In genomic region chr4:1348014-1348513, GRCh38 we compare ENCODE assay signal across 9 cellular contexts. TPM values are rescaled to one million over a fixed set of nuclear protein-coding genes. Genes with fewer than 3 reads are reported as not detected.
DNase-seq lines count a peak whose midpoint lies in the region; ATAC-seq, FAIRE-seq and TF ChIP-seq lines count a peak whose summit lies in the region.
"Had no signal": no experiment of that assay in that cellular context is flagged by ENCODE, and none has a peak within 500 bp of the region (broad histone marks: within the 10 kb centered on the region; RNA-seq: fewer than 3 reads in every experiment).

No MANE protein-coding gene starts in this region.

- H3K4me3 ChIP-seq in Panc1 (ENCODE audit: low read depth in 2 of 2, low read length in 2 of 2) (peak overlapping the region; percentile 73 to 81), endothelial cell of umbilical vein (replicated peaks in 1 of 3; ENCODE audit: insufficient read depth in 1 of 3, low read depth in 1 of 3, low read length in 3 of 3) (peak overlapping the region; percentile 8 to 76 (median 60)), neutrophil (ENCODE audit: low read depth in 1 of 2, low read length in 1 of 2) (peak overlapping the region; percentile 86 to 91)

- peak overlapping the region; percentile 91 for H3K4me3 Mint-ChIP-seq in CD4-positive, alpha-beta T cell

- no peaks in the 10 kb centered on the region for H3K9me3 ChIP-seq in CD4-positive, alpha-beta T cell (ENCODE audit: control insufficient read depth, low read length)
- H3K9me3 ChIP-seq in Panc1 (ENCODE audit: control insufficient read depth, insufficient read depth, low read depth, low read length), result no peaks in the 10 kb centered on the region
- no peaks in the 10 kb centered on the region for H3K9me3 ChIP-seq in endothelial cell of umbilical vein (replicated peaks; ENCODE audit: control insufficient read depth, insufficient read depth, low read length)
- no peaks in the 10 kb centered on the region for H3K9me3 ChIP-seq in neutrophil

- H3K27me3 ChIP-seq in CD4-positive, alpha-beta T cell (ENCODE audit: control insufficient read depth, insufficient read depth, low read length), result no peaks in the 10 kb centered on the region
- no peaks in the 10 kb centered on the region for H3K27me3 ChIP-seq in Panc1 (ENCODE audit: control insufficient read depth, insufficient read depth, low read length)
- no peaks in the 10 kb centered on the region for H3K27me3 ChIP-seq in endothelial cell of umbilical vein (ENCODE audit: control insufficient read depth in 2 of 2, insufficient read depth in 2 of 2, low read length in 2 of 2)
- H3K27me3 ChIP-seq in neutrophil, result no peaks in the 10 kb centered on the region

- H3K36me3 ChIP-seq in Panc1 (ENCODE audit: control insufficient read depth, insufficient read depth, low read length) (no peaks in the 10 kb centered on the region), endothelial cell of umbilical vein (ENCODE audit: control insufficient read depth in 2 of 2, extremely low read depth in 1 of 2, insufficient read depth in 2 of 2, low read length in 2 of 2) (no peaks in the 10 kb centered on the region), neutrophil (peaks cover 27% of the 10 kb centered on the region)

- intact Hi-C loops in CD4-positive, alpha-beta T cell (cut with DNase I, micrococcal nuclease), result loop anchor here (5.0 kb wide), 6 partner anchors 41 to 566 kb away; partner anchors contain the start of genes FGFRL1 (in 2 of the 2), GAK (in 1 of the 2), SLBP (in 1 of the 2) and TMEM175 (in 1 of the 2)
- intact Hi-C loops in Panc1 (cut with micrococcal nuclease; ENCODE audit: unreplicated experiment) (no loop called here), endothelial cell of umbilical vein (cut with micrococcal nuclease) (no loop called here)

- H3K27me3 Mint-ChIP-seq in CD4-positive, alpha-beta T cell, result no peaks in the 10 kb centered on the region

- dilution Hi-C loops in endothelial cell of umbilical vein (cut with MboI; ENCODE audit: extremely low pct_ligation_motif_present, low sequenced_read_pairs), result no loop called here

- TSS peak; percentile 84 for BruUV-seq in Panc1 (replicated peaks; lab: Mats Ljungman, UMichigan)
- BruUV-seq in endothelial cell of umbilical vein (replicated peaks; lab: Mats Ljungman, UMichigan), result no TSS peak

- CTCF ChIA-PET in CD4-positive, alpha-beta T cell (lab: Charles Lee), result interaction anchor here (1.2 to 2.0 kb wide), 4 partner anchors 8 to 180 kb away, joined by 3 to 9 read pairs (median 6); no protein-coding TSS in a partner anchor
- CTCF ChIA-PET in Panc1 (lab: Charles Lee), result no interaction called here
- CTCF ChIA-PET in endothelial cell of umbilical vein (lab: Charles Lee), result interaction anchor here (2.7 to 3.0 kb wide), 2 partner anchors 8 to 58 kb away, joined by 10 to 20 read pairs; no protein-coding TSS in a partner anchor

- H4K20me1 ChIP-seq in endothelial cell of umbilical vein (replicated peaks; ENCODE audit: control insufficient read depth, extremely low read depth, insufficient read depth, low read length), result no peaks in the 10 kb centered on the region

- no peak for TF ChIP-seq CTCF in CD4-positive, alpha-beta T cell (IDR thresholded peaks at IDR 0.05)
- no peak for TF ChIP-seq CTCF in Panc1 (IDR thresholded peaks at IDR 0.05)
- TF ChIP-seq CTCF in endothelial cell of umbilical vein (IDR thresholded peaks at IDR 0.05; ENCODE audit: extremely low read depth in 1 of 2, insufficient read depth in 1 of 2, low read depth in 1 of 2, low read length in 2 of 2), result no peak
- TF ChIP-seq CTCF in neutrophil (IDR thresholded peaks at IDR 0.05), result no peak

- no peaks in the 10 kb centered on the region for H3K79me2 ChIP-seq in endothelial cell of umbilical vein (ENCODE audit: control insufficient read depth, insufficient read depth, low read length)

- H3K9ac ChIP-seq in endothelial cell of umbilical vein (replicated peaks; ENCODE audit: extremely low read depth, insufficient read depth, low read length), result peak overlapping the region; percentile 82

- H3K27ac Mint-ChIP-seq in CD4-positive, alpha-beta T cell, result peak overlapping the region; percentile 96

- H2AFZ ChIP-seq in endothelial cell of umbilical vein (ENCODE audit: low read depth, low read length), result peak overlapping the region; percentile 58

- H3K27ac ChIP-seq in CD4-positive, alpha-beta T cell (ENCODE audit: low read depth, low read length), result peak overlapping the region; percentile 84
- H3K27ac ChIP-seq in Panc1 (ENCODE audit: low read length) (peak overlapping the region; percentile 97), endothelial cell of umbilical vein (ENCODE audit: insufficient read depth, low read depth, low read length) (peak overlapping the region; percentile 82), neutrophil (peak overlapping the region; percentile 100)

- no peaks in the 10 kb centered on the region for H3K9me3 Mint-ChIP-seq in CD4-positive, alpha-beta T cell

- FAIRE-seq in endothelial cell of umbilical vein (lab: Jason Lieb, UNC), result no peak

- POLR2A ChIA-PET in CD4-positive, alpha-beta T cell (lab: Charles Lee), result interaction anchor here (0.7 to 4.0 kb wide), 12 partner anchors 9 to 372 kb away, joined by 3 to 178 read pairs (median 8); partner anchors contain the start of genes CTBP1, FGFRL1, MAEA and TACC3
- POLR2A ChIA-PET in Panc1 (lab: Charles Lee) (no interaction called here), endothelial cell of umbilical vein (lab: Charles Lee) (no interaction called here)

- in situ Hi-C loops in Panc1 (cut with HindIII; ENCODE audit: low pct_unique_long_range_greater_than_20kb, low sequenced_read_pairs), result no loop called here

- H3K9me1 ChIP-seq in endothelial cell of umbilical vein (replicated peaks; ENCODE audit: control insufficient read depth, extremely low read depth, insufficient read depth, low read length), result no peaks in the 10 kb centered on the region

- no peak for ATAC-seq in CD4-positive, alpha-beta T cell (ENCODE audit: poor library complexity)
- no peak for ATAC-seq in Panc1
- no peak for ATAC-seq in GM19351 (IDR thresholded peaks at IDR 0.05; ENCODE audit: unreplicated experiment)
- no peak for ATAC-seq in GM18870 (IDR thresholded peaks at IDR 0.05; ENCODE audit: unreplicated experiment)

- H3K4me1 Mint-ChIP-seq in CD4-positive, alpha-beta T cell (ENCODE audit: low read depth), result peaks cover 57% of the 10 kb centered on the region

- H3K4me1 ChIP-seq in Panc1 (ENCODE audit: control insufficient read depth, insufficient read depth, low read length) (peaks cover 12% of the 10 kb centered on the region), endothelial cell of umbilical vein (ENCODE audit: control insufficient read depth, extremely low read depth, insufficient read depth, low read length) (peaks cover 16% of the 10 kb centered on the region), neutrophil (ENCODE audit: control insufficient read depth in 1 of 2, insufficient read depth in 1 of 2, low read depth in 1 of 2, low read length in 1 of 2) (peaks cover 28 to 42% of the 10 kb centered on the region in 2 experiments)

- H3K36me3 Mint-ChIP-seq in CD4-positive, alpha-beta T cell (ENCODE audit: low read depth), result peaks cover 33% of the 10 kb centered on the region

- H3K4me2 ChIP-seq in endothelial cell of umbilical vein (ENCODE audit: insufficient read depth, low read length), result peak overlapping the region; percentile 93

- no peak for TF ChIP-seq POLR2A in endothelial cell of umbilical vein (IDR thresholded peaks at IDR 0.05; ENCODE audit: low read depth, low read length)

- no peak for DNase-seq in CD4-positive, alpha-beta T cell
- no peak for DNase-seq in Panc1 (ENCODE audit: low read depth, low spot score)
- no peak for DNase-seq in endothelial cell of umbilical vein (ENCODE audit: low read depth, low spot score)
- no peak for DNase-seq in SHP77 (lab: John Stamatoyannopoulos, UW)
- DNase-seq in activated CD4-positive, CD25-positive, alpha-beta regulatory T cell (lab: John Stamatoyannopoulos, UW), result no peak

TF ChIP-seq in endothelial cell of umbilical vein, 7 proteins besides CTCF, POLR2A, EP300 and RAD21 (continues in another document):
- no peak for TF ChIP-seq MAX (IDR thresholded peaks at IDR 0.05; ENCODE audit: insufficient read depth, insufficient read length)

RNA-seq across cellular contexts. Expression of gene UVSSA, which starts 1.1 kb away (rescaled TPM):
- total RNA-seq in CD4-positive, alpha-beta T cell, result 10 to 100 TPM; 31.1 to 33.1 TPM
- total RNA-seq in Panc1 (2021; ENCODE audit: unreplicated experiment) (23.4 TPM), endothelial cell of umbilical vein (14.9 and 16.4 TPM in 2 replicates)
- polyA plus RNA-seq in Panc1 (2012; ENCODE audit: insufficient read length), result 19.6 TPM
- polyA plus RNA-seq in endothelial cell of umbilical vein, result 7.1 and 8.1 TPM in 2 replicates
- polyA plus RNA-seq in endothelial cell of umbilical vein (2011; cell fraction: cytosol; rRNA removed), result 2.5 and 3.6 TPM in 2 replicates
- 34.2 and 37.8 TPM in 2 replicates for polyA plus RNA-seq in endothelial cell of umbilical vein (2011; cell fraction: nucleus; rRNA removed)
- polyA plus RNA-seq in endothelial cell of umbilical vein (2012), result 4.1 and 4.2 TPM in 2 replicates
- 7.7 and 7.9 TPM in 2 replicates for polyA minus RNA-seq in endothelial cell of umbilical vein
- 3.7 TPM for polyA minus RNA-seq in endothelial cell of umbilical vein (2011; cell fraction: cytosol; rRNA and poly(A)+ RNA removed)
- 11.8 and 15.1 TPM in 2 replicates for polyA minus RNA-seq in endothelial cell of umbilical vein (2011; cell fraction: nucleus; rRNA and poly(A)+ RNA removed)

RNA-seq across cellular contexts. Expression of gene NKX1-1, which starts 58.2 kb away (rescaled TPM):
- total RNA-seq in CD4-positive, alpha-beta T cell, result not detected
- total RNA-seq in Panc1 (2021; ENCODE audit: unreplicated experiment) (not detected), endothelial cell of umbilical vein (not detected in 2 replicates)
- polyA plus RNA-seq in Panc1 (2012; ENCODE audit: insufficient read length), result not detected
- polyA plus RNA-seq in endothelial cell of umbilical vein, result not detected in 2 replicates
- not detected in 2 replicates for polyA plus RNA-seq in endothelial cell of umbilical vein (2011; cell fraction: cytosol; rRNA removed)
- polyA plus RNA-seq in endothelial cell of umbilical vein (2011; cell fraction: nucleus; rRNA removed), result not detected in 2 replicates
- not detected in 2 replicates for polyA plus RNA-seq in endothelial cell of umbilical vein (2012)
- polyA minus RNA-seq in endothelial cell of umbilical vein, result not detected in 2 replicates
- not detected for polyA minus RNA-seq in endothelial cell of umbilical vein (2011; cell fraction: cytosol; rRNA and poly(A)+ RNA removed)
- not detected in 2 replicates for polyA minus RNA-seq in endothelial cell of umbilical vein (2011; cell fraction: nucleus; rRNA and poly(A)+ RNA removed)
- total RNA-seq: T-helper 2 cell treated with Interferon-gamma antibody and Interleukin-4, amounts not matched to agents 100 ng/mL and 5 ng/mL, for 36 hours had no signal

RNA-seq across cellular contexts. Expression of gene MAEA, which starts 58.4 kb away (rescaled TPM):
- total RNA-seq in CD4-positive, alpha-beta T cell, result 10 to 100 TPM; 61.5 to 63.2 TPM
- total RNA-seq in Panc1 (2021; ENCODE audit: unreplicated experiment) (62.3 TPM), endothelial cell of umbilical vein (66.0 and 66.6 TPM in 2 replicates)
- 99.0 TPM for polyA plus RNA-seq in Panc1 (2012; ENCODE audit: insufficient read length)
- 108 and 116 TPM in 2 replicates for polyA plus RNA-seq in endothelial cell of umbilical vein
- 76.2 and 86.7 TPM in 2 replicates for polyA plus RNA-seq in endothelial cell of umbilical vein (2011; cell fraction: cytosol; rRNA removed)
- 147 and 154 TPM in 2 replicates for polyA plus RNA-seq in endothelial cell of umbilical vein (2011; cell fraction: nucleus; rRNA removed)
- 44.7 and 52.0 TPM in 2 replicates for polyA plus RNA-seq in endothelial cell of umbilical vein (2012)
- polyA minus RNA-seq in endothelial cell of umbilical vein, result 59.6 and 76.9 TPM in 2 replicates
- polyA minus RNA-seq in endothelial cell of umbilical vein (2011; cell fraction: cytosol; rRNA and poly(A)+ RNA removed), result 33.8 TPM
- 40.5 and 65.3 TPM in 2 replicates for polyA minus RNA-seq in endothelial cell of umbilical vein (2011; cell fraction: nucleus; rRNA and poly(A)+ RNA removed)

Comparison
In these comparisons a context has a peak if more than half of its experiments do, and no peak if none do; other contexts are left out.
1. intact Hi-C loops: an anchor here in CD4-positive, alpha-beta T cell (5.0 kb wide); none called in Panc1 and endothelial cell of umbilical vein.